ENCODE assay signal across 8 cellular contexts in genomic region chr1:119870917-119871486, GRCh38. TPM values are rescaled to one million over a fixed set of nuclear protein-coding genes. Genes with fewer than 3 reads are reported as not detected.
A peak's percentile ranks its signal among the peaks of the same experiment; 100 is the strongest.
DNase-seq lines count a peak whose midpoint lies in the region; ATAC-seq and TF ChIP-seq lines count a peak whose summit lies in the region.

No MANE protein-coding gene starts in this region.

- H4K20me1 ChIP-seq in OCI-LY3 (ENCODE audit: insufficient read depth, low read length) (no peaks in the 10 kb centered on the region), neural cell (ENCODE audit: insufficient read depth) (no peaks in the 10 kb centered on the region)

- DNase-seq in DMS153 treated with DMSO at 0.1 percent for 48 hours (lab: John Stamatoyannopoulos, UW; ENCODE audit: unreplicated experiment) (peak; percentile 65), HuH-7.5 (ENCODE audit: low spot score) (peak; percentile 51), fibroblast of mammary gland (ENCODE audit: low read depth) (peak; percentile 81)
- peak; percentile 78 for DNase-seq in activated T-cell treated with anti-CD3 and anti-CD28 coated beads, Interleukin-2, amount 50 U/mL, for 24 hours
- peak; percentile 70 to 73 for DNase-seq in stimulated activated naive CD8-positive, alpha-beta T cell treated with anti-CD3 and anti-CD28 coated beads, Interleukin-15, amount 100 ng/mL, for 72 hours

- H3K4me2 ChIP-seq in OCI-LY3 (ENCODE audit: low read length) (peak overlapping the region; percentile 83), neural cell (ENCODE audit: low read length) (no peak overlapping the region)

- H3K4me1 ChIP-seq in OCI-LY3 (ENCODE audit: low read length): peaks cover 4% of the 10 kb centered on the region; the same call in 1 of the 2 replicates

- peak overlapping the region; percentile 45; the same call in 1 of the 2 replicates for H2AFZ ChIP-seq in OCI-LY3 (ENCODE audit: low read depth, low read length)
- no peak overlapping the region for H2AFZ ChIP-seq in neural cell (ENCODE audit: low read depth, low read length)

- peak; percentile 66 for TF ChIP-seq RAD21 in neural cell (conservative IDR thresholded peaks at IDR 0.05)

- H3K36me3 Mint-ChIP-seq in activated T-cell treated with anti-CD3 and anti-CD28 coated beads, Interleukin-2, amount 50 U/mL, for 24 hours (ENCODE audit: low read depth): no peaks in the 10 kb centered on the region

- H3K9me3 ChIP-seq in OCI-LY3 (ENCODE audit: insufficient read depth, low read length): no peaks in the 10 kb centered on the region
- H3K9me3 ChIP-seq in neural cell (ENCODE audit: low read length): no peaks in the 10 kb centered on the region

- TF ChIP-seq EP300 in neural cell (conservative IDR thresholded peaks at IDR 0.05; ENCODE audit: poor library complexity, severe bottlenecking): no peak

- ATAC-seq in stimulated activated naive CD8-positive, alpha-beta T cell treated with anti-CD3 and anti-CD28 coated beads, Interleukin-15, amount 100 ng/mL, for 72 hours: peak; percentile 72
- ATAC-seq in HG03196 (IDR thresholded peaks at IDR 0.05; ENCODE audit: unreplicated experiment): no peak

- peaks cover 61% of the 10 kb centered on the region for H3K27me3 ChIP-seq in OCI-LY3 (ENCODE audit: low read depth, low read length)
- no peaks in the 10 kb centered on the region for H3K27me3 ChIP-seq in neural cell (ENCODE audit: insufficient read depth, low read depth, low read length)

- H3K9ac ChIP-seq in OCI-LY3 (ENCODE audit: low read length) (peak overlapping the region; percentile 17; the same call in 1 of the 2 replicates), neural cell (ENCODE audit: low read length) (no peak overlapping the region)

- peaks cover 34% of the 10 kb centered on the region for H3K27me3 Mint-ChIP-seq in activated T-cell treated with anti-CD3 and anti-CD28 coated beads, Interleukin-2, amount 50 U/mL, for 24 hours
- peaks cover 22% of the 10 kb centered on the region for H3K27me3 Mint-ChIP-seq in stimulated activated naive CD8-positive, alpha-beta T cell treated with anti-CD3 and anti-CD28 coated beads, Interleukin-15, amount 100 ng/mL, for 72 hours

- H3K36me3 ChIP-seq in OCI-LY3 (replicated peaks; ENCODE audit: low read depth, low read length) (no peaks in the 10 kb centered on the region), neural cell (ENCODE audit: insufficient read depth, low read length) (no peaks in the 10 kb centered on the region)

- H3K4me3 Mint-ChIP-seq in activated T-cell treated with anti-CD3 and anti-CD28 coated beads, Interleukin-2, amount 50 U/mL, for 24 hours: no peak overlapping the region
- H3K4me3 Mint-ChIP-seq in stimulated activated naive CD8-positive, alpha-beta T cell treated with anti-CD3 and anti-CD28 coated beads, Interleukin-15, amount 100 ng/mL, for 72 hours: peak overlapping the region in 1 of 2 donors; percentile 60

- peak overlapping the region; percentile 71 for H3K4me3 ChIP-seq in OCI-LY3 (ENCODE audit: low read length)
- no peak overlapping the region for H3K4me3 ChIP-seq in fibroblast of mammary gland (ENCODE audit: control insufficient read depth, low read depth, low read length)
- no peak overlapping the region for H3K4me3 ChIP-seq in neural cell (ENCODE audit: low read length)

- H3K4me1 Mint-ChIP-seq in activated T-cell treated with anti-CD3 and anti-CD28 coated beads, Interleukin-2, amount 50 U/mL, for 24 hours (ENCODE audit: low read depth): no peaks in the 10 kb centered on the region
- H3K4me1 Mint-ChIP-seq in stimulated activated naive CD8-positive, alpha-beta T cell treated with anti-CD3 and anti-CD28 coated beads, Interleukin-15, amount 100 ng/mL, for 72 hours: peaks cover 17% of the 10 kb centered on the region

- TF ChIP-seq CTCF in OCI-LY3 (IDR thresholded peaks at IDR 0.05; ENCODE audit: low read depth, low read length) (peak; percentile 98), fibroblast of mammary gland (conservative IDR thresholded peaks at IDR 0.05; ENCODE audit: control insufficient read depth, insufficient read depth, low read depth, low read length) (peak; percentile 99), neural cell (IDR thresholded peaks at IDR 0.05; ENCODE audit: poor library complexity, severe bottlenecking) (peak; percentile 60)

- no peaks in the 10 kb centered on the region for H3F3A ChIP-seq in neural cell (ENCODE audit: insufficient read depth, low read length, poor library complexity, severe bottlenecking)

- no peaks in the 10 kb centered on the region for H3K9me2 ChIP-seq in neural cell (ENCODE audit: insufficient read depth, low read length)

- H3K27ac Mint-ChIP-seq in activated T-cell treated with anti-CD3 and anti-CD28 coated beads, Interleukin-2, amount 50 U/mL, for 24 hours: no peak overlapping the region
- H3K27ac Mint-ChIP-seq in stimulated activated naive CD8-positive, alpha-beta T cell treated with anti-CD3 and anti-CD28 coated beads, Interleukin-15, amount 100 ng/mL, for 72 hours: no peak overlapping the region

- H3K27ac ChIP-seq in OCI-LY3 (ENCODE audit: low read length) (no peak overlapping the region), neural cell (ENCODE audit: low read length) (no peak overlapping the region)

- H3K9me3 Mint-ChIP-seq in activated T-cell treated with anti-CD3 and anti-CD28 coated beads, Interleukin-2, amount 50 U/mL, for 24 hours: no peaks in the 10 kb centered on the region
- no peaks in the 10 kb centered on the region for H3K9me3 Mint-ChIP-seq in stimulated activated naive CD8-positive, alpha-beta T cell treated with anti-CD3 and anti-CD28 coated beads, Interleukin-15, amount 100 ng/mL, for 72 hours

- H3K79me2 ChIP-seq in OCI-LY3 (ENCODE audit: low read length) (no peaks in the 10 kb centered on the region), neural cell (replicated peaks; ENCODE audit: insufficient read depth, low read length) (no peaks in the 10 kb centered on the region)

TF ChIP-seq in neural cell, 6 proteins besides CTCF, POLR2A, EP300 and RAD21:
- no peak for TF ChIP-seq TAF1 (IDR thresholded peaks at IDR 0.05; ENCODE audit: low read depth)
- TF ChIP-seq SMC3 (conservative IDR thresholded peaks at IDR 0.05; ENCODE audit: poor library complexity): peak; percentile 67

RNA-seq across cellular contexts. Expression of gene ADAM30, which starts 25.3 kb away (rescaled TPM):
- polyA plus RNA-seq in neural cell: not detected in 2 replicates
- not detected in 2 replicates for polyA minus RNA-seq in neural cell

RNA-seq across cellular contexts. Expression of gene REG4, which starts 59.7 kb away (rescaled TPM):
- not detected in 2 replicates for polyA plus RNA-seq in neural cell
- polyA minus RNA-seq in neural cell: not detected in 2 replicates
